In genomic region chr20:7940341-7940740, GRCh38 we compare ENCODE assay signal across 32 cellular contexts. TPM values are rescaled to one million over a fixed set of nuclear protein-coding genes. Genes with fewer than 3 reads are reported as not detected.
"Had no signal": no experiment of that assay in that cellular context is flagged by ENCODE, and none has a peak within 500 bp of the region (broad histone marks: within the 10 kb centered on the region; RNA-seq: fewer than 3 reads in every experiment).

TSS of gene HAO1 (minus strand) at chr20:7940458. CDS start at chr20:7940422, 36 bp downstream.

- H3K9ac ChIP-seq: neural progenitor cell had no signal

- H3K79me2 ChIP-seq: hepatocyte had no signal

- H3K4me3 Mint-ChIP-seq: effector memory CD8-positive, alpha-beta T cell; memory B cell; naive B cell; natural killer cell treated with Interleukin-12 subunit alpha and Interleukin-12 subunit beta and Interleukin-15 and Interleukin-18, amount 100 ng/mL, for 72 hours; neural progenitor cell; stimulated activated naive B cell treated with anti-CD40 and anti-IgM and Interleukin-4, amounts not matched to agents 10 μg/mL and 1 μg/mL and 100 μg/mL, for 72 hours; stimulated activated naive CD8-positive, alpha-beta T cell treated with anti-CD3 and anti-CD28 coated beads, Interleukin-15, Interleukin-2, amounts not matched to agents 100 ng/mL and 50 ng/mL, for 24 hours had no signal

- ATAC-seq: effector memory CD8-positive, alpha-beta T cell; foreskin keratinocyte; gastroesophageal sphincter; heart left ventricle; left cardiac atrium; lower lobe of right lung; natural killer cell treated with Interleukin-12 subunit alpha and Interleukin-12 subunit beta and Interleukin-15 and Interleukin-18, amount 100 ng/mL, for 72 hours; right cardiac atrium; stimulated activated naive B cell treated with anti-CD40 and anti-IgM and Interleukin-4, amounts not matched to agents 10 μg/mL and 1 μg/mL and 100 μg/mL, for 72 hours; upper lobe of right lung had no signal

- H3K4me1 ChIP-seq: foreskin keratinocyte, lower lobe of right lung, neural progenitor cell, prostate gland, upper lobe of right lung, uterus had no signal

- H3K4me3 ChIP-seq: esophagus muscularis mucosa, gastroesophageal sphincter, heart left ventricle, hepatocyte, left ventricle myocardium inferior, lower lobe of right lung, neural progenitor cell, prostate gland, skin epidermis, thoracic aorta, tibial nerve, upper lobe of right lung, uterus had no signal

- H3K27ac Mint-ChIP-seq: effector memory CD8-positive, alpha-beta T cell; memory B cell; naive B cell; natural killer cell treated with Interleukin-12 subunit alpha and Interleukin-12 subunit beta and Interleukin-15 and Interleukin-18, amount 100 ng/mL, for 72 hours; neural progenitor cell; stimulated activated naive B cell treated with anti-CD40 and anti-IgM and Interleukin-4, amounts not matched to agents 10 μg/mL and 1 μg/mL and 100 μg/mL, for 72 hours; stimulated activated naive CD8-positive, alpha-beta T cell treated with anti-CD3 and anti-CD28 coated beads, Interleukin-15, Interleukin-2, amounts not matched to agents 100 ng/mL and 50 ng/mL, for 24 hours had no signal

- H3K36me3 Mint-ChIP-seq: memory B cell; naive B cell; natural killer cell treated with Interleukin-12 subunit alpha and Interleukin-12 subunit beta and Interleukin-15 and Interleukin-18, amount 100 ng/mL, for 72 hours; neural progenitor cell; stimulated activated naive B cell treated with anti-CD40 and anti-IgM and Interleukin-4, amounts not matched to agents 10 μg/mL and 1 μg/mL and 100 μg/mL, for 72 hours had no signal

- H3K27ac ChIP-seq: esophagus muscularis mucosa, foreskin keratinocyte, gastroesophageal sphincter, heart left ventricle, hepatocyte, left ventricle myocardium inferior, lower lobe of right lung, neural progenitor cell, prostate gland, skin epidermis, thoracic aorta, tibial nerve, upper lobe of right lung, uterus had no signal

- H3K4me2 ChIP-seq: hepatocyte, neural progenitor cell had no signal

- H2AFZ ChIP-seq: hepatocyte, neural progenitor cell had no signal

- H3K36me3 ChIP-seq: esophagus muscularis mucosa, gastroesophageal sphincter, heart left ventricle, left ventricle myocardium inferior, lower lobe of right lung, neural progenitor cell, prostate gland, thoracic aorta, tibial nerve, upper lobe of right lung, uterus had no signal

- H3K9me3 Mint-ChIP-seq: effector memory CD8-positive, alpha-beta T cell; memory B cell; naive B cell; natural killer cell treated with Interleukin-12 subunit alpha and Interleukin-12 subunit beta and Interleukin-15 and Interleukin-18, amount 100 ng/mL, for 72 hours; stimulated activated naive B cell treated with anti-CD40 and anti-IgM and Interleukin-4, amounts not matched to agents 10 μg/mL and 1 μg/mL and 100 μg/mL, for 72 hours; stimulated activated naive CD8-positive, alpha-beta T cell treated with anti-CD3 and anti-CD28 coated beads, Interleukin-15, Interleukin-2, amounts not matched to agents 100 ng/mL and 50 ng/mL, for 24 hours had no signal

- DNase-seq: cerebellar nuclear complex; cortex of kidney; effector memory CD8-positive, alpha-beta T cell; foreskin keratinocyte; heart left ventricle; left cardiac atrium; left ventricle myocardium inferior; lower lobe of right lung; naive B cell; right cardiac atrium; stimulated activated CD4-positive, alpha-beta T cell treated with anti-CD3 and anti-CD28 coated beads, Interleukin-15, amount 100 ng/mL, for 24 hours; stimulated activated CD4-positive, alpha-beta T cell treated with anti-CD3 and anti-CD28 coated beads, Interleukin-2, amount 100 ng/mL, for 48 hours; stimulated activated naive B cell treated with anti-CD40 and anti-IgM and Interleukin-4, amounts not matched to agents 10 μg/mL and 1 μg/mL and 100 μg/mL, for 72 hours; upper lobe of right lung; uterus had no signal

- H3K27me3 Mint-ChIP-seq: stimulated activated naive B cell treated with anti-CD40 and anti-IgM and Interleukin-4, amounts not matched to agents 10 μg/mL and 1 μg/mL and 100 μg/mL, for 72 hours had no signal

- H3K9me3 ChIP-seq: esophagus muscularis mucosa, gastroesophageal sphincter, heart left ventricle, left ventricle myocardium inferior, lower lobe of right lung, prostate gland, thoracic aorta, tibial nerve, upper lobe of right lung, uterus had no signal

- H3K27me3 ChIP-seq: esophagus muscularis mucosa, foreskin keratinocyte, gastroesophageal sphincter, heart left ventricle, hepatocyte, neural progenitor cell, tibial nerve, upper lobe of right lung, uterus had no signal

RNA-seq across cellular contexts. Expression of gene HAO1, which starts in this region (rescaled TPM):
- total RNA-seq: dermis microvascular lymphatic vessel endothelial cell; epithelial cell of proximal tubule; esophagus muscularis mucosa; fibroblast of lung; foreskin keratinocyte; gastroesophageal sphincter; kidney epithelial cell; left cardiac atrium; left ventricle myocardium inferior; lower lobe of right lung; mononuclear cell; natural killer cell treated with Interleukin-12 subunit alpha and Interleukin-12 subunit beta and Interleukin-15 and Interleukin-18, amount 100 ng/mL, for 72 hours; osteoblast; prostate gland; right cardiac atrium; thoracic aorta; tibial nerve; upper lobe of right lung; uterus had no signal
- polyA plus RNA-seq: fibroblast of lung, foreskin keratinocyte, heart left ventricle, right cardiac atrium had no signal
